In genomic region chr19:8722032-8722431, GRCh38 we compare ENCODE assay signal across 34 cellular contexts. TPM values are rescaled to one million over a fixed set of nuclear protein-coding genes. Genes with fewer than 3 reads are reported as not detected.
"Had no signal": no experiment of that assay in that cellular context is flagged by ENCODE, and none has a peak within 500 bp of the region (broad histone marks: within the 10 kb centered on the region; RNA-seq: fewer than 3 reads in every experiment).

No MANE protein-coding gene starts in this region.

- H3K36me3 ChIP-seq: stomach, suprapubic skin, thoracic aorta, thyroid gland, tibial artery, tibial nerve, transverse colon, upper lobe of left lung, upper lobe of right lung, uterus, vagina had no signal

- H3K27me3 Mint-ChIP-seq: stimulated activated memory B cell treated with anti-CD40 and anti-IgM and Interleukin-4, amounts not matched to agents 10 μg/mL and 1 μg/mL and 100 μg/mL, for 72 hours; type B pancreatic cell had no signal

- H3K36me3 Mint-ChIP-seq: stimulated activated effector memory CD8-positive, alpha-beta T cell treated with anti-CD3 and anti-CD28 coated beads, Interleukin-12 subunit alpha, Interleukin-12 subunit beta, amount 100 ng/mL, for 72 hours; stimulated activated memory B cell treated with anti-CD40 and anti-IgM and Interleukin-4, amounts not matched to agents 10 μg/mL and 1 μg/mL and 100 μg/mL, for 72 hours; stimulated activated naive B cell treated with anti-CD40 and anti-IgM and Interleukin-4, amounts not matched to agents 10 μg/mL and 1 μg/mL and 100 μg/mL, for 72 hours; type B pancreatic cell had no signal

- H3K4me1 ChIP-seq: stomach, suprapubic skin, testis, thyroid gland, tibial artery, tibial nerve, transverse colon, upper lobe of left lung, upper lobe of right lung, uterus, vagina had no signal

- H3K4me1 Mint-ChIP-seq: stimulated activated effector memory CD8-positive, alpha-beta T cell treated with anti-CD3 and anti-CD28 coated beads, Interleukin-12 subunit alpha, Interleukin-12 subunit beta, amount 100 ng/mL, for 72 hours; stimulated activated memory B cell treated with anti-CD40 and anti-IgM and Interleukin-4, amounts not matched to agents 10 μg/mL and 1 μg/mL and 100 μg/mL, for 72 hours; stimulated activated naive B cell treated with anti-CD40 and anti-IgM and Interleukin-4, amounts not matched to agents 10 μg/mL and 1 μg/mL and 100 μg/mL, for 72 hours; stimulated activated naive CD8-positive, alpha-beta T cell treated with anti-CD3 and anti-CD28 coated beads, Interleukin-15, amount 100 ng/mL, for 72 hours had no signal

- FAIRE-seq: urothelium cell line had no signal

- H3K27ac ChIP-seq: stomach, suprapubic skin, testis, thoracic aorta, thyroid gland, tibial artery, tibial nerve, transverse colon, upper lobe of left lung, upper lobe of right lung, uterus, vagina had no signal

- H3K4me3 Mint-ChIP-seq: stimulated activated effector memory CD8-positive, alpha-beta T cell treated with anti-CD3 and anti-CD28 coated beads, Interleukin-12 subunit alpha, Interleukin-12 subunit beta, amount 100 ng/mL, for 72 hours; stimulated activated memory B cell treated with anti-CD40 and anti-IgM and Interleukin-4, amounts not matched to agents 10 μg/mL and 1 μg/mL and 100 μg/mL, for 72 hours; stimulated activated naive B cell treated with anti-CD40 and anti-IgM and Interleukin-4, amounts not matched to agents 10 μg/mL and 1 μg/mL and 100 μg/mL, for 72 hours; stimulated activated naive CD8-positive, alpha-beta T cell treated with anti-CD3 and anti-CD28 coated beads, Interleukin-15, amount 100 ng/mL, for 72 hours; stimulated activated naive CD8-positive, alpha-beta T cell treated with anti-CD3 and anti-CD28 coated beads, Interleukin-15, Interleukin-2, amounts not matched to agents 100 ng/mL and 50 ng/mL, for 24 hours; type B pancreatic cell had no signal

- H3K4me3 ChIP-seq: stomach, suprapubic skin, testis, thoracic aorta, thyroid gland, tibial artery, tibial nerve, transverse colon, upper lobe of left lung, upper lobe of right lung, uterus, vagina had no signal

- H3K27me3 ChIP-seq: testis, thyroid gland, tibial nerve, upper lobe of left lung, upper lobe of right lung, uterus, vagina had no signal

- H3K9me3 ChIP-seq: suprapubic skin, testis, thoracic aorta, thyroid gland, upper lobe of left lung, upper lobe of right lung, uterus, vagina had no signal

- H3K9me3 Mint-ChIP-seq: type B pancreatic cell had no signal

- DNase-seq: stimulated activated CD4-positive, alpha-beta T cell treated with anti-CD3 and anti-CD28 coated beads, Interleukin-2, amount 100 ng/mL, for 48 hours; stimulated activated CD4-positive, alpha-beta T cell treated with anti-CD3 and anti-CD28 coated beads, Interleukin-4, amount 100 ng/mL, for 1 hour; stimulated activated CD4-positive, alpha-beta T cell treated with anti-CD3 and anti-CD28 coated beads, Interleukin-4, amount 100 ng/mL, for 24 hours; stimulated activated CD4-positive, alpha-beta T cell treated with anti-CD3 and anti-CD28 coated beads, Interleukin-4, amount 100 ng/mL, for 4 hours; stimulated activated CD8-positive, alpha-beta memory T cell treated with anti-CD3 and anti-CD28 coated beads, Interleukin-4, amount 100 ng/mL, for 48 hours; stimulated activated naive B cell treated with anti-CD40 and anti-IgM and Interleukin-4, amounts not matched to agents 10 μg/mL and 1 μg/mL and 100 μg/mL, for 72 hours; stimulated activated naive CD4-positive, alpha-beta T cell; stimulated activated naive CD4-positive, alpha-beta T cell treated with Interleukin-2 at 50 U/mL for 16 hours; stimulated activated naive CD8-positive, alpha-beta T cell treated with anti-CD3 and anti-CD28 coated beads, Interleukin-15, amount 100 ng/mL, for 72 hours; stimulated activated naive CD8-positive, alpha-beta T cell treated with anti-CD3 and anti-CD28 coated beads, Interleukin-15, Interleukin-2, amounts not matched to agents 100 U/mL and 50 U/mL, for 24 hours; stomach; substantia nigra; testis; thyroid gland; tibial artery; transverse colon; trophoblast cell; upper lobe of left lung; upper lobe of right lung; uterus had no signal

- H3K27ac Mint-ChIP-seq: stimulated activated effector memory CD8-positive, alpha-beta T cell treated with anti-CD3 and anti-CD28 coated beads, Interleukin-12 subunit alpha, Interleukin-12 subunit beta, amount 100 ng/mL, for 72 hours; stimulated activated memory B cell treated with anti-CD40 and anti-IgM and Interleukin-4, amounts not matched to agents 10 μg/mL and 1 μg/mL and 100 μg/mL, for 72 hours; stimulated activated naive B cell treated with anti-CD40 and anti-IgM and Interleukin-4, amounts not matched to agents 10 μg/mL and 1 μg/mL and 100 μg/mL, for 72 hours; stimulated activated naive CD8-positive, alpha-beta T cell treated with anti-CD3 and anti-CD28 coated beads, Interleukin-15, amount 100 ng/mL, for 72 hours; stimulated activated naive CD8-positive, alpha-beta T cell treated with anti-CD3 and anti-CD28 coated beads, Interleukin-15, Interleukin-2, amounts not matched to agents 100 ng/mL and 50 ng/mL, for 24 hours; type B pancreatic cell had no signal

- ATAC-seq: stimulated activated effector memory CD8-positive, alpha-beta T cell treated with anti-CD3 and anti-CD28 coated beads, Interleukin-12 subunit alpha, Interleukin-12 subunit beta, amount 100 ng/mL, for 72 hours; stimulated activated memory B cell treated with anti-CD40 and anti-IgM and Interleukin-4, amounts not matched to agents 10 μg/mL and 1 μg/mL and 100 μg/mL, for 72 hours; stimulated activated naive B cell treated with anti-CD40 and anti-IgM and Interleukin-4, amounts not matched to agents 10 μg/mL and 1 μg/mL and 100 μg/mL, for 72 hours; stimulated activated naive CD8-positive, alpha-beta T cell treated with anti-CD3 and anti-CD28 coated beads, Interleukin-15, amount 100 ng/mL, for 72 hours; stimulated activated naive CD8-positive, alpha-beta T cell treated with anti-CD3 and anti-CD28 coated beads, Interleukin-15, Interleukin-2, amounts not matched to agents 100 U/mL and 50 U/mL, for 24 hours; upper lobe of right lung had no signal

RNA-seq across cellular contexts. Expression of gene OR2Z1, which starts 0.6 kb away (rescaled TPM):
- total RNA-seq: stomach, subcutaneous adipose tissue, temporal lobe, thoracic aorta, thyroid gland, tibial nerve, transverse colon, upper lobe of left lung, upper lobe of right lung, ureter, urinary bladder, uterus, vagina had no signal
- polyA plus RNA-seq: stomach, thymus, urinary bladder had no signal

RNA-seq across cellular contexts. Expression of gene ACTL9, which starts 23.4 kb away (rescaled TPM):
- total RNA-seq: stomach, subcutaneous adipose tissue, suprapubic skin, temporal lobe, thoracic aorta, tibial nerve, transverse colon, upper lobe of left lung, upper lobe of right lung, ureter, urinary bladder, uterus, vagina had no signal
- polyA plus RNA-seq: stomach, thymus, urinary bladder had no signal
